In the genomic region with DNA sequence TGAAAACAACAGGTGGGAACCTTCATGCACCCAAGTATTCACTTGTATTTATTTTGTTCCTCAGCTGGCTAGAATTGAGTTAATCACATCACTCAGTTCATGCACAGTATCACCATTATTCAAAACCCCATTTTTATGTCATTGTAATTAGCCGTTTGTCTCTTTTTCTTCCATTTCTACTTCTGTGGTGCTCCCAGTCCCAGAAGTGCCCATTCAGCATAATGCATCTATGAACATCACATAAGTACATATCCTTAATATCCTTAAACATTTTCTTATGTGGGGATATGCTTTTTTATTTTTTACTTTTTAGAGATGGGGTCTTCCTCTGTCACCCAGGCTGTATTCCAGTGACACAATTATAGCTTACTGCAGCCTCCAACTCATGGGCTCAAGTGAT, we compare ENCODE assay signal across 9 cellular contexts.
"Had no signal": no experiment of that assay in that cellular context is flagged by ENCODE, and none has a peak within 500 bp of the region (broad histone marks: within the 10 kb centered on the region; RNA-seq: fewer than 3 reads in every experiment).

No MANE protein-coding gene starts in this region.

- H2AFZ ChIP-seq: GM23248 had no signal

- H3K36me3 ChIP-seq: HAP-1 had no signal

- H3K36me3 Mint-ChIP-seq: IgD-negative memory B cell had no signal

- H3K27ac ChIP-seq: GM23248, HL-60 had no signal

- H3K9me3 ChIP-seq: HAP-1 had no signal

- ATAC-seq: HCT116 had no signal

- DNase-seq: GM23248, H7, HFFc6, Kasumi-1, KG1 had no signal

- H3K27me3 Mint-ChIP-seq: IgD-negative memory B cell had no signal

- H3K27ac Mint-ChIP-seq: HFFc6, IgD-negative memory B cell had no signal

- H3K4me1 Mint-ChIP-seq: IgD-negative memory B cell had no signal

- H3K4me3 ChIP-seq: GM23248, HAP-1 had no signal

- H3K4me1 ChIP-seq: HAP-1 had no signal

- H3K4me3 Mint-ChIP-seq: HFFc6, IgD-negative memory B cell had no signal

- H3K9ac ChIP-seq: GM23248 had no signal
